24 cellular contexts compared by ENCODE assay signal in genomic region chr17:43199633-43200032, GRCh38. TPM values are rescaled to one million over a fixed set of nuclear protein-coding genes. Genes with fewer than 3 reads are reported as not detected.
"Had no signal": no experiment of that assay in that cellular context is flagged by ENCODE, and none has a peak within 500 bp of the region (broad histone marks: within the 10 kb centered on the region; RNA-seq: fewer than 3 reads in every experiment).

No MANE protein-coding gene starts in this region.

- H3K4me3 Mint-ChIP-seq: natural killer cell treated with Interleukin-12 subunit alpha and Interleukin-12 subunit beta and Interleukin-15 and Interleukin-18, amount 100 ng/mL, for 72 hours; neural progenitor cell had no signal

- H3K27ac ChIP-seq: hepatocyte, neural progenitor cell, ovary, right atrium auricular region, sigmoid colon, skin epidermis, testis, tibial nerve, upper lobe of right lung, vagina had no signal

- ATAC-seq: left colon; left ventricle myocardium superior; natural killer cell treated with Interleukin-12 subunit alpha and Interleukin-12 subunit beta and Interleukin-15 and Interleukin-18, amount 100 ng/mL, for 72 hours; upper lobe of right lung had no signal

- H3K4me3 ChIP-seq: hepatocyte, lung, neural progenitor cell, ovary, right atrium auricular region, sigmoid colon, skin epidermis, testis, tibial nerve, upper lobe of right lung, vagina had no signal

- H3K27ac Mint-ChIP-seq: neural progenitor cell had no signal

- FAIRE-seq: kidney had no signal

- H3K9ac ChIP-seq: neural progenitor cell had no signal

- H3K4me1 ChIP-seq: neural progenitor cell, right atrium auricular region, sigmoid colon, testis, tibial nerve, upper lobe of right lung, vagina had no signal

- H3K27me3 ChIP-seq: hepatocyte, neural progenitor cell, ovary, right atrium auricular region, sigmoid colon, testis, tibial nerve, upper lobe of right lung, vagina had no signal

- H3K9me3 ChIP-seq: ovary, right atrium auricular region, sigmoid colon, testis, tibial nerve, upper lobe of right lung, vagina had no signal

- H3K9me3 Mint-ChIP-seq: natural killer cell treated with Interleukin-12 subunit alpha and Interleukin-12 subunit beta and Interleukin-15 and Interleukin-18, amount 100 ng/mL, for 72 hours; neural progenitor cell had no signal

- H3K36me3 ChIP-seq: neural progenitor cell, ovary had no signal

- H3K27me3 Mint-ChIP-seq: natural killer cell treated with Interleukin-12 subunit alpha and Interleukin-12 subunit beta and Interleukin-15 and Interleukin-18, amount 100 ng/mL, for 72 hours had no signal

- DNase-seq: effector CD8-positive, alpha-beta T cell; foreskin melanocyte; kidney; left colon; left ventricle myocardium superior; mesenchymal stem cell; midbrain; ovary; sigmoid colon; stimulated activated CD4-positive, alpha-beta T cell treated with anti-CD3 and anti-CD28 coated beads, Interleukin-12 subunit alpha, Interleukin-12 subunit beta, amount 100 ng/mL, for 4 hours; stimulated activated naive CD4-positive, alpha-beta T cell treated with Interleukin-2 at 50 U/mL for 16 hours; testis; upper lobe of right lung had no signal

- H3K4me1 Mint-ChIP-seq: neural progenitor cell had no signal

- H3K4me2 ChIP-seq: hepatocyte, neural progenitor cell had no signal

RNA-seq across cellular contexts. Expression of gene CCDC200, which starts 28.8 kb away (rescaled TPM):
- total RNA-seq: dermis microvascular lymphatic vessel endothelial cell; hepatocyte; kidney; left colon; left ventricle myocardium superior; natural killer cell treated with Interleukin-12 subunit alpha and Interleukin-12 subunit beta and Interleukin-15 and Interleukin-18, amount 100 ng/mL, for 72 hours; posterior vena cava; right atrium auricular region; sigmoid colon; subcutaneous adipose tissue; tibial nerve; upper lobe of right lung; vagina had no signal

RNA-seq across cellular contexts. Expression of gene RNU2-1, which starts 34.1 kb away (rescaled TPM):
- total RNA-seq: dermis microvascular lymphatic vessel endothelial cell, hepatocyte, right atrium auricular region, sigmoid colon, subcutaneous adipose tissue, testis, tibial nerve, vagina had no signal
